17 cellular contexts compared by ENCODE assay signal in the genomic region with DNA sequence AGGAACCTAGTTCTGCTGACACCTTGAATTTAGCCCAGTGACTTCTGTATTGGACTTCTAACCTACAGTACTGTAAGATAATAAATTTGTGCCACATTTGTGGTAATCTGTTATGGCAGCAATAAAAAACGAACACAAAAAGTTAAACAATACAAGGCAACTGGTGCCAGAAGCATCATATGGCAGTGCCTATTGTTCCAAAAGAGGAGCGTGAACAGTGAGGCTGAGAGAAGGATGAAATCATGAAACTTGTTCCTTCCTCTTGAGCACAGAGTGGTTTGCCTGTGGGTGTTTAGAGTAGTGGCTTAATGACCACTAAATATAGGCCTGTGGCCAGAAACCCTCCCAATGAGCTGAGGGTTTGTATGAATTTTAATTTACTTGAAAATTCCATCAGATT.
DNase-seq lines count a peak whose midpoint lies in the region; ATAC-seq and TF ChIP-seq lines count a peak whose summit lies in the region.
"Had no signal": no experiment of that assay in that cellular context is flagged by ENCODE, and none has a peak within 500 bp of the region (broad histone marks: within the 10 kb centered on the region; RNA-seq: fewer than 3 reads in every experiment).

No MANE protein-coding gene starts in this region.

- peaks cover 66% of the 10 kb centered on the region for H3K4me1 Mint-ChIP-seq in HFFc6 (ENCODE audit: low read depth)
- H3K4me1 Mint-ChIP-seq: activated T-helper 17 cell treated with anti-CD3 and anti-CD28 coated beads, Interleukin-2, amount 50 U/mL, for 72 hours; B cell had no signal

- peak overlapping the region; percentile 27 for H3K27ac ChIP-seq in RWPE2 (ENCODE audit: poor library complexity, severe bottlenecking)
- H3K27ac ChIP-seq in hepatocyte, result peak overlapping the region; percentile 24
- peak overlapping the region; percentile 81 for H3K27ac ChIP-seq in skeletal muscle tissue (ENCODE audit: low read depth, low read length)
- H3K27ac ChIP-seq: neutrophil had no signal

- no peaks in the 10 kb centered on the region for H3K9me3 Mint-ChIP-seq in HFFc6
- H3K9me3 Mint-ChIP-seq: activated T-helper 17 cell treated with anti-CD3 and anti-CD28 coated beads, Interleukin-2, amount 50 U/mL, for 72 hours; effector memory CD8-positive, alpha-beta T cell; T-helper 2 cell treated with Interferon-gamma antibody and Interleukin-4, amounts not matched to agents 5 μg/mL and 100 μg/mL, for 36 hours had no signal

- H3K9me3 ChIP-seq in RWPE2 (ENCODE audit: severe bottlenecking) (no peaks in the 10 kb centered on the region), hepatocyte (ENCODE audit: low read depth) (no peaks in the 10 kb centered on the region), skeletal muscle tissue (ENCODE audit: control insufficient read depth in 3 of 3, low read length in 3 of 3) (no peaks in the 10 kb centered on the region)
- H3K9me3 ChIP-seq: neutrophil had no signal

- 0 out of 2 replicates have a peak, but pooled peaks cover 5% of the 10 kb centered on the region for H3K36me3 Mint-ChIP-seq in HFFc6 (ENCODE audit: low read depth)

- no peak for ATAC-seq in RWPE2 (ENCODE audit: low read depth)
- ATAC-seq in HG03565 (IDR thresholded peaks at IDR 0.05; ENCODE audit: unreplicated experiment), result no peak
- ATAC-seq: activated T-helper 17 cell treated with anti-CD3 and anti-CD28 coated beads, Interleukin-2, amount 50 U/mL, for 72 hours; effector memory CD8-positive, alpha-beta T cell had no signal

- H3K36me3 ChIP-seq in RWPE2 (ENCODE audit: low read depth), result no peaks in the 10 kb centered on the region
- H3K36me3 ChIP-seq in hepatocyte (replicated peaks; ENCODE audit: insufficient read depth, low read depth), result no peaks in the 10 kb centered on the region
- H3K36me3 ChIP-seq in skeletal muscle tissue (ENCODE audit: control insufficient read depth in 3 of 3, insufficient read depth in 3 of 3, low read length in 3 of 3), result no peaks in the 10 kb centered on the region
- H3K36me3 ChIP-seq: neutrophil had no signal

- peak overlapping the region; percentile 22; the same call in 1 of the 2 replicates for H3K27ac Mint-ChIP-seq in HFFc6
- H3K27ac Mint-ChIP-seq: activated T-helper 17 cell treated with anti-CD3 and anti-CD28 coated beads, Interleukin-2, amount 50 U/mL, for 72 hours; B cell; effector memory CD8-positive, alpha-beta T cell; T-helper 2 cell treated with Interferon-gamma antibody and Interleukin-4, amounts not matched to agents 5 μg/mL and 100 μg/mL, for 36 hours had no signal

- H3K27me3 ChIP-seq in RWPE2 (ENCODE audit: insufficient read depth, poor library complexity, severe bottlenecking), result no peaks in the 10 kb centered on the region
- no peaks in the 10 kb centered on the region for H3K27me3 ChIP-seq in hepatocyte
- no peaks in the 10 kb centered on the region for H3K27me3 ChIP-seq in skeletal muscle tissue (ENCODE audit: control insufficient read depth in 3 of 3, insufficient read depth in 3 of 3, low read length in 3 of 3)
- H3K27me3 ChIP-seq: neutrophil had no signal

- no peak overlapping the region for H3K4me3 Mint-ChIP-seq in HFFc6
- H3K4me3 Mint-ChIP-seq: activated T-helper 17 cell treated with anti-CD3 and anti-CD28 coated beads, Interleukin-2, amount 50 U/mL, for 72 hours; B cell; effector memory CD8-positive, alpha-beta T cell; T-helper 2 cell treated with Interferon-gamma antibody and Interleukin-4, amounts not matched to agents 5 μg/mL and 100 μg/mL, for 36 hours had no signal

- no peak overlapping the region for H2AFZ ChIP-seq in hepatocyte

- H3K4me2 ChIP-seq in hepatocyte, result no peak overlapping the region

- WGBS in hepatocyte (ENCODE audit: low lambda C conversion rate, missing lambda C conversion rate), result 73% methylated on average over 2 of the region's 2 CpGs

- peaks cover 20% of the 10 kb centered on the region for H3K4me1 ChIP-seq in RWPE2 (ENCODE audit: insufficient read depth, poor library complexity, severe bottlenecking)
- peaks cover 35% of the 10 kb centered on the region for H3K4me1 ChIP-seq in hepatocyte (ENCODE audit: insufficient read depth)
- peaks cover 21 to 28% (median 21%) of the 10 kb centered on the region in 3 donors for H3K4me1 ChIP-seq in skeletal muscle tissue (ENCODE audit: control insufficient read depth in 3 of 3, insufficient read depth in 3 of 3, low read length in 3 of 3)

- H4K20me1 ChIP-seq in hepatocyte (ENCODE audit: insufficient read depth, poor library complexity, severe bottlenecking), result no peaks in the 10 kb centered on the region

- H3K9ac ChIP-seq in skeletal muscle tissue (ENCODE audit: low read depth in 1 of 3, low read length in 3 of 3), result no peak overlapping the region

- no peak for TF ChIP-seq CTCF in HFFc6 (IDR thresholded peaks at IDR 0.05)
- TF ChIP-seq CTCF in RWPE2 (IDR thresholded peaks at IDR 0.05; ENCODE audit: poor library complexity, severe bottlenecking), result no peak
- TF ChIP-seq CTCF in hepatocyte (IDR thresholded peaks at IDR 0.05; ENCODE audit: poor library complexity), result no peak

- peaks cover 2% of the 10 kb centered on the region; the same call in 1 of the 2 replicates for H3K27me3 Mint-ChIP-seq in HFFc6 (ENCODE audit: insufficient read depth)
- H3K27me3 Mint-ChIP-seq: activated T-helper 17 cell treated with anti-CD3 and anti-CD28 coated beads, Interleukin-2, amount 50 U/mL, for 72 hours; B cell; effector memory CD8-positive, alpha-beta T cell had no signal

- DNase-seq in HFFc6, result no peak
- DNase-seq in RWPE2 (ENCODE audit: low spot score), result no peak
- no peak for DNase-seq in hepatocyte (ENCODE audit: low spot score)
- no peak for DNase-seq in cerebellar cortex (ENCODE audit: low spot score)
- DNase-seq in stimulated activated CD4-positive, alpha-beta T cell treated with anti-CD3 and anti-CD28 coated beads, Interleukin-4, amount 100 ng/mL, for 1 hour, result no peak
- DNase-seq: caudate nucleus; effector memory CD8-positive, alpha-beta T cell; H7; NCI-H2081; NCI-H524 treated with DMSO at 0.1 percent for 48 hours; stimulated activated CD4-positive, alpha-beta T cell treated with anti-CD3 and anti-CD28 coated beads, Interleukin-2, amount 100 ng/mL, for 24 hours had no signal

- no peaks in the 10 kb centered on the region for H3K9me2 ChIP-seq in hepatocyte (replicated peaks; ENCODE audit: insufficient read depth)

- no peaks in the 10 kb centered on the region for H3K79me2 ChIP-seq in hepatocyte

- H3K4me3 ChIP-seq in RWPE2 (ENCODE audit: severe bottlenecking) (no peak overlapping the region), hepatocyte (no peak overlapping the region), skeletal muscle tissue (ENCODE audit: low read length in 3 of 3) (no peak overlapping the region)

Comparison
In these comparisons a context has a peak if more than half of its experiments do, and no peak if none do; other contexts are left out.
1. H3K27ac ChIP-seq: peak in every context shown above with its lines; median percentile 81 in skeletal muscle tissue; 27 in RWPE2; 24 in hepatocyte.